ENCODE assay signal across 8 cellular contexts in genomic region chr15:40953713-40954074, GRCh38. TPM values are rescaled to one million over a fixed set of nuclear protein-coding genes. Genes with fewer than 3 reads are reported as not detected.
DNase-seq lines count a peak whose midpoint lies in the region; ATAC-seq, FAIRE-seq and TF ChIP-seq lines count a peak whose summit lies in the region.

No MANE protein-coding gene starts in this region.

- H3K4me1 ChIP-seq in kidney (ENCODE audit: control insufficient read depth in 1 of 2, insufficient read depth in 1 of 2, low read depth in 1 of 2, low read length in 2 of 2), result peaks cover 4 to 13% of the 10 kb centered on the region in 2 donors
- H3K4me1 ChIP-seq in tibial artery, result peaks cover 0 to 55% (median 39%) of the 10 kb centered on the region in 4 donors

- CTCF ChIA-PET in activated CD8-positive, alpha-beta memory T cell treated with anti-CD3 and anti-CD28 coated beads, Interleukin-2, amount 10 ng/mL, durations not matched to agents 7 days and 5 days (lab: Charles Lee), result interaction anchor here (0.5 to 9.0 kb wide), 14 partner anchors 9 to 379 kb away, joined by 3 to 102 read pairs (median 4); partner anchors contain the start of genes CHP1, NUSAP1 and OIP5

- DNase-seq in activated CD8-positive, alpha-beta memory T cell treated with anti-CD3 and anti-CD28 coated beads, Interleukin-2, amount 10 ng/mL, durations not matched to agents 7 days and 5 days, result no peak
- DNase-seq in activated CD8-positive, alpha-beta memory T cell treated with anti-CD3 and anti-CD28 coated beads, Interleukin-2, amount 50 U/mL, for 4 hours, result no peak
- DNase-seq in kidney (no peak), tibial artery (no peak), DMS53 (lab: John Stamatoyannopoulos, UW) (no peak), OCI-M1 (lab: John Stamatoyannopoulos, UW) (no peak)
- DNase-seq in activated CD4-positive, alpha-beta T cell treated with anti-CD3 and anti-CD28 coated beads, Interleukin-2, amount 50 U/mL, for 48 hours, result no peak

- peaks cover 29% of the 10 kb centered on the region for H3K4me1 Mint-ChIP-seq in activated CD8-positive, alpha-beta memory T cell treated with anti-CD3 and anti-CD28 coated beads, Interleukin-2, amount 10 ng/mL, durations not matched to agents 7 days and 5 days
- peaks cover 9% of the 10 kb centered on the region for H3K4me1 Mint-ChIP-seq in activated T-helper 17 cell treated with anti-CD3 and anti-CD28 coated beads, Interleukin-2, amount 50 U/mL, for 72 hours

- H3K27me3 ChIP-seq in tibial artery, result no peaks in the 10 kb centered on the region

- H3K36me3 ChIP-seq in kidney (ENCODE audit: control insufficient read depth in 1 of 2, insufficient read depth in 2 of 2, low read length in 2 of 2) (no peaks in the 10 kb centered on the region), tibial artery (no peaks in the 10 kb centered on the region)

- peak overlapping the region; percentile 83 for H3K4me3 Mint-ChIP-seq in activated CD8-positive, alpha-beta memory T cell treated with anti-CD3 and anti-CD28 coated beads, Interleukin-2, amount 10 ng/mL, durations not matched to agents 7 days and 5 days
- peak overlapping the region; percentile 87 for H3K4me3 Mint-ChIP-seq in activated T-helper 17 cell treated with anti-CD3 and anti-CD28 coated beads, Interleukin-2, amount 50 U/mL, for 72 hours

- no peaks in the 10 kb centered on the region for H3K27me3 Mint-ChIP-seq in activated CD8-positive, alpha-beta memory T cell treated with anti-CD3 and anti-CD28 coated beads, Interleukin-2, amount 10 ng/mL, durations not matched to agents 7 days and 5 days
- no peaks in the 10 kb centered on the region for H3K27me3 Mint-ChIP-seq in activated T-helper 17 cell treated with anti-CD3 and anti-CD28 coated beads, Interleukin-2, amount 50 U/mL, for 72 hours

- H3K9me3 ChIP-seq in kidney (ENCODE audit: control insufficient read depth in 1 of 2, low read length in 2 of 2) (no peaks in the 10 kb centered on the region), tibial artery (no peaks in the 10 kb centered on the region)

- peak overlapping the region; percentile 79 for H3K27ac Mint-ChIP-seq in activated CD8-positive, alpha-beta memory T cell treated with anti-CD3 and anti-CD28 coated beads, Interleukin-2, amount 10 ng/mL, durations not matched to agents 7 days and 5 days
- H3K27ac Mint-ChIP-seq in activated T-helper 17 cell treated with anti-CD3 and anti-CD28 coated beads, Interleukin-2, amount 50 U/mL, for 72 hours, result no peak overlapping the region

- peaks cover 4% of the 10 kb centered on the region for H3K36me3 Mint-ChIP-seq in activated CD8-positive, alpha-beta memory T cell treated with anti-CD3 and anti-CD28 coated beads, Interleukin-2, amount 10 ng/mL, durations not matched to agents 7 days and 5 days
- H3K36me3 Mint-ChIP-seq in activated T-helper 17 cell treated with anti-CD3 and anti-CD28 coated beads, Interleukin-2, amount 50 U/mL, for 72 hours (ENCODE audit: low read depth), result peaks cover 23% of the 10 kb centered on the region

- FAIRE-seq in kidney (lab: Jason Lieb, UNC), result no peak

- no peak for ATAC-seq in activated CD8-positive, alpha-beta memory T cell treated with anti-CD3 and anti-CD28 coated beads, Interleukin-2, amount 10 ng/mL, durations not matched to agents 7 days and 5 days
- ATAC-seq in activated T-helper 17 cell treated with anti-CD3 and anti-CD28 coated beads, Interleukin-2, amount 50 U/mL, for 72 hours (replicated peaks), result peak; percentile 3

- intact Hi-C loops in kidney (cut with DNase I) (no loop called here), tibial artery (cut with DNase I; ENCODE audit: low total_unique reads) (no loop called here)

- H3K4me3 ChIP-seq in kidney (ENCODE audit: low read length in 2 of 2) (peak overlapping the region; percentile 81 to 82), tibial artery (peak overlapping the region; percentile 77 to 87)

- H3K27ac ChIP-seq in kidney (ENCODE audit: low read depth in 2 of 2, low read length in 2 of 2), result no peak overlapping the region
- peak overlapping the region; percentile 81 to 82 for H3K27ac ChIP-seq in tibial artery

- no peaks in the 10 kb centered on the region for H3K9me3 Mint-ChIP-seq in activated CD8-positive, alpha-beta memory T cell treated with anti-CD3 and anti-CD28 coated beads, Interleukin-2, amount 10 ng/mL, durations not matched to agents 7 days and 5 days (ENCODE audit: low read depth)
- H3K9me3 Mint-ChIP-seq in activated T-helper 17 cell treated with anti-CD3 and anti-CD28 coated beads, Interleukin-2, amount 50 U/mL, for 72 hours, result no peaks in the 10 kb centered on the region

- peak overlapping the region; percentile 51 to 72 for H3K9ac ChIP-seq in kidney (ENCODE audit: low read length in 2 of 2)

- TF ChIP-seq CTCF in kidney (IDR thresholded peaks at IDR 0.05; ENCODE audit: borderline replicate concordance, extremely low read depth, insufficient read depth) (no peak), tibial artery (IDR thresholded peaks at IDR 0.05) (no peak)

RNA-seq across cellular contexts. Expression of gene CHAC1, which starts 0.4 kb away (rescaled TPM):
- 10 to 100 TPM in 1 of 2 experiments, 1 to 10 TPM in 1; 8.3 to 13.0 TPM for total RNA-seq in activated CD8-positive, alpha-beta memory T cell treated with anti-CD3 and anti-CD28 coated beads, Interleukin-2, amount 10 ng/mL, durations not matched to agents 7 days and 5 days
- total RNA-seq in activated T-helper 17 cell treated with anti-CD3 and anti-CD28 coated beads, Interleukin-2, amount 50 U/mL, for 72 hours, result 1 to 10 TPM; 2.4 to 6.8 TPM
- total RNA-seq in kidney, result 4.7 TPM
- polyA plus RNA-seq in kidney (ENCODE audit: insufficient read depth, low read depth, low replicate concordance), result 21.1 TPM

RNA-seq across cellular contexts. Expression of gene DLL4, which starts 24.6 kb away (rescaled TPM):
- under 1 TPM in 1 of 2 experiments, not detected in 1; 0.12 TPM for total RNA-seq in activated CD8-positive, alpha-beta memory T cell treated with anti-CD3 and anti-CD28 coated beads, Interleukin-2, amount 10 ng/mL, durations not matched to agents 7 days and 5 days
- total RNA-seq in activated T-helper 17 cell treated with anti-CD3 and anti-CD28 coated beads, Interleukin-2, amount 50 U/mL, for 72 hours, result not detected
- 9.4 TPM for total RNA-seq in kidney
- polyA plus RNA-seq in kidney (ENCODE audit: insufficient read depth, low read depth, low replicate concordance), result 5.8 TPM

RNA-seq across cellular contexts. Expression of gene VPS18, which starts 59.4 kb away (rescaled TPM):
- 10 to 100 TPM; 16.9 to 19.5 TPM for total RNA-seq in activated CD8-positive, alpha-beta memory T cell treated with anti-CD3 and anti-CD28 coated beads, Interleukin-2, amount 10 ng/mL, durations not matched to agents 7 days and 5 days
- total RNA-seq in activated T-helper 17 cell treated with anti-CD3 and anti-CD28 coated beads, Interleukin-2, amount 50 U/mL, for 72 hours, result 10 to 100 TPM in 1 of 2 donors, 1 to 10 TPM in 1; 5.6 to 12.0 TPM
- 28.1 TPM for total RNA-seq in kidney
- polyA plus RNA-seq in kidney (ENCODE audit: insufficient read depth, low read depth, low replicate concordance), result 21.9 TPM

Comparison
In these comparisons a context has a peak if more than half of its experiments do, and no peak if none do; other contexts are left out.
1. H3K27ac ChIP-seq: peak in tibial artery (2 of 2); none in kidney (0 of 2).